In the genomic region with DNA sequence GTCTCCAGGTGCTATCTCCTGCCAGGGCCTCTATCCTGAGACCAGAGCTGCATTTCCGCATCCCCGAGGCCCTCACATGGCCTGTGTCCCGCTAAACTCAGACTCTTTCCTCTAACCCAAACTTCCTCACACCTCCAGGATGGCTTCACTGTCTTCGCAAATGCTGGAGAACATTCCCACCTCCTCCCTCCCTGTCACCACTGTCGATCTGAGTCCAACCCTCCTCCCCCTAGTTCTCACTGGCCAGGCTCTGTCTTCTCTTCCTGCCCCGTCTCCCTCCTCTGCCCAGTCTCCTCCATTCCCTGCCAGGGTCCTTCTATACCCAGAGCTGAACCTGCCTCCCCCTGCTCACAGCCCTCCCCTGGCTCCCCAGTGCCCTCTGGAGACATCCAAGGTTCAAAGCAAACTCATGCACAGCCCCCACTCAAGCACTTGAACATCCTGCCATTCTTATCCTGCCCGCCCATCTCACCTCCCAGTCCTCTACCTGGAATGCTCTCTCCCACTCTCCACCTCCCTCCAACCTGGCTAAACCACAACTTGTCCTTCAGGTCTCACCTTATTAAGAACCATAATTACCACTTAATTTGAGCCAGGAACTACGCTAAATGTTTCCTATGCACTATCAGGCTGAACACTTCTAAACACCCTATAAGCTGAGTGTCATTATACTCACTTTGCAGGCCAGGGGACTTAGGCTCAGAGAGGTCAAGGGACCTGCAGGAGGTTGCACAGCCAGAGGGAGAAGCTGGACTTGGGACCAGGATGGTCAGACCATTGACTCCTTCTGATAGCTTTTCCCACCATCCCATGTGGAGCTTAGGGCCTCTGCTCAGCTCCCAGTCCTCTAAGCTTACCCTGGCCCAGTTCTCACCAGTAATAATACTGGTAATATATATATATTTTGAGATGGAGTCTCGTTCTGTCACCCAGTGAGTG, we compare ENCODE assay signal across 1 cellular context.
TF ChIP-seq lines count a peak whose summit lies in the region.

No MANE protein-coding gene starts in this region.

TF ChIP-seq in GM23338, 12 proteins besides CTCF, POLR2A, EP300 and RAD21:
- TF ChIP-seq, protein P1, sequence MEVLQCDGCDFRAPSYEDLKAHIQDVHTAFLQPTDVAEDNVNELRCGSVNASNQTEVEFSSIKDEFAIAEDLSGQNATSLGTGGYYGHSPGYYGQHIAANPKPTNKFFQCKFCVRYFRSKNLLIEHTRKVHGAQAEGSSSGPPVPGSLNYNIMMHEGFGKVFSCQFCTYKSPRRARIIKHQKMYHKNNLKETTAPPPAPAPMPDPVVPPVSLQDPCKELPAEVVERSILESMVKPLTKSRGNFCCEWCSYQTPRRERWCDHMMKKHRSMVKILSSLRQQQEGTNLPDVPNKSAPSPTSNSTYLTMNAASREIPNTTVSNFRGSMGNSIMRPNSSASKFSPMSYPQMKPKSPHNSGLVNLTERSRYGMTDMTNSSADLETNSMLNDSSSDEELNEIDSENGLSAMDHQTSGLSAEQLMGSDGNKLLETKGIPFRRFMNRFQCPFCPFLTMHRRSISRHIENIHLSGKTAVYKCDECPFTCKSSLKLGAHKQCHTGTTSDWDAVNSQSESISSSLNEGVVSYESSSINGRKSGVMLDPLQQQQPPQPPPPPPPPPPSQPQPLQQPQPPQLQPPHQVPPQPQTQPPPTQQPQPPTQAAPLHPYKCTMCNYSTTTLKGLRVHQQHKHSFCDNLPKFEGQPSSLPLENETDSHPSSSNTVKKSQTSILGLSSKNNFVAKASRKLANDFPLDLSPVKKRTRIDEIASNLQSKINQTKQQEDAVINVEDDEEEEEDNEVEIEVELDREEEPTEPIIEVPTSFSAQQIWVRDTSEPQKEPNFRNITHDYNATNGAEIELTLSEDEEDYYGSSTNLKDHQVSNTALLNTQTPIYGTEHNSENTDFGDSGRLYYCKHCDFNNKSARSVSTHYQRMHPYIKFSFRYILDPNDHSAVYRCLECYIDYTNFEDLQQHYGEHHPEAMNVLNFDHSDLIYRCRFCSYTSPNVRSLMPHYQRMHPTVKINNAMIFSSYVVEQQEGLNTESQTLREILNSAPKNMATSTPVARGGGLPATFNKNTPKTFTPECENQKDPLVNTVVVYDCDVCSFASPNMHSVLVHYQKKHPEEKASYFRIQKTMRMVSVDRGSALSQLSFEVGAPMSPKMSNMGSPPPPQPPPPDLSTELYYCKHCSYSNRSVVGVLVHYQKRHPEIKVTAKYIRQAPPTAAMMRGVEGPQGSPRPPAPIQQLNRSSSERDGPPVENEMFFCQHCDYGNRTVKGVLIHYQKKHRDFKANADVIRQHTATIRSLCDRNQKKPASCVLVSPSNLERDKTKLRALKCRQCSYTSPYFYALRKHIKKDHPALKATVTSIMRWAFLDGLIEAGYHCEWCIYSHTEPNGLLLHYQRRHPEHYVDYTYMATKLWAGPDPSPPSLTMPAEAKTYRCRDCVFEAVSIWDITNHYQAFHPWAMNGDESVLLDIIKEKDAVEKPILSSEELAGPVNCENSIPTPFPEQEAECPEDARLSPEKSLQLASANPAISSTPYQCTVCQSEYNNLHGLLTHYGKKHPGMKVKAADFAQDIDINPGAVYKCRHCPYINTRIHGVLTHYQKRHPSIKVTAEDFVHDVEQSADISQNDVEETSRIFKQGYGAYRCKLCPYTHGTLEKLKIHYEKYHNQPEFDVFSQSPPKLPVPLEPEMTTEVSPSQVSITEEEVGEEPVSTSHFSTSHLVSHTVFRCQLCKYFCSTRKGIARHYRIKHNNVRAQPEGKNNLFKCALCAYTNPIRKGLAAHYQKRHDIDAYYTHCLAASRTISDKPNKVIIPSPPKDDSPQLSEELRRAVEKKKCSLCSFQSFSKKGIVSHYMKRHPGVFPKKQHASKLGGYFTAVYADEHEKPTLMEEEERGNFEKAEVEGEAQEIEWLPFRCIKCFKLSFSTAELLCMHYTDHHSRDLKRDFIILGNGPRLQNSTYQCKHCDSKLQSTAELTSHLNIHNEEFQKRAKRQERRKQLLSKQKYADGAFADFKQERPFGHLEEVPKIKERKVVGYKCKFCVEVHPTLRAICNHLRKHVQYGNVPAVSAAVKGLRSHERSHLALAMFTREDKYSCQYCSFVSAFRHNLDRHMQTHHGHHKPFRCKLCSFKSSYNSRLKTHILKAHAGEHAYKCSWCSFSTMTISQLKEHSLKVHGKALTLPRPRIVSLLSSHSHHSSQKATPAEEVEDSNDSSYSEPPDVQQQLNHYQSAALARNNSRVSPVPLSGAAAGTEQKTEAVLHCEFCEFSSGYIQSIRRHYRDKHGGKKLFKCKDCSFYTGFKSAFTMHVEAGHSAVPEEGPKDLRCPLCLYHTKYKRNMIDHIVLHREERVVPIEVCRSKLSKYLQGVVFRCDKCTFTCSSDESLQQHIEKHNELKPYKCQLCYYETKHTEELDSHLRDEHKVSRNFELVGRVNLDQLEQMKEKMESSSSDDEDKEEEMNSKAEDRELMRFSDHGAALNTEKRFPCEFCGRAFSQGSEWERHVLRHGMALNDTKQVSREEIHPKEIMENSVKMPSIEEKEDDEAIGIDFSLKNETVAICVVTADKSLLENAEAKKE (CRISPR knock-in tag; IDR thresholded peaks at IDR 0.05) = no peak
- TF ChIP-seq POLR2AphosphoS5 (IDR thresholded peaks at IDR 0.05; ENCODE audit: low read depth) = no peak
